ENCODE assay signal across 8 cellular contexts in genomic region chr19:8571006-8571411, GRCh38. TPM values are rescaled to one million over a fixed set of nuclear protein-coding genes. Genes with fewer than 3 reads are reported as not detected.
A peak's percentile ranks its signal among the peaks of the same experiment; 100 is the strongest.
DNase-seq lines count a peak whose midpoint lies in the region; ATAC-seq, FAIRE-seq and TF ChIP-seq lines count a peak whose summit lies in the region.

No MANE protein-coding gene starts in this region.

- peak overlapping the region; percentile 98 to 99 for H3K27ac Mint-ChIP-seq in T-cell

- DNase-seq in GM20000 (ENCODE audit: low spot score): peak; percentile 52
- DNase-seq in T-cell: peak; percentile 44 to 73 (median 58)
- no peak for DNase-seq in K562 (ENCODE audit: extremely low read depth in 1 of 4, low spot score in 3 of 4)
- DNase-seq in NCI-H1694 (lab: John Stamatoyannopoulos, UW): no peak
- no peak for DNase-seq in NCI-H2107 (lab: John Stamatoyannopoulos, UW)
- no peak for DNase-seq in sigmoid colon
- DNase-seq in NCI-H2196 treated with DMSO at 0.1 percent for 48 hours (lab: John Stamatoyannopoulos, UW; ENCODE audit: unreplicated experiment): no peak

- no peaks in the 10 kb centered on the region for H4K20me1 ChIP-seq in K562 (replicated peaks; ENCODE audit: control insufficient read depth, insufficient read depth, low read length)

- TF ChIP-seq CTCF in GM20000 (IDR thresholded peaks at IDR 0.05; ENCODE audit: extremely low read depth, missing control alignments) (no peak), K562 (IDR thresholded peaks at IDR 0.05 in 2 of 3, conservative IDR thresholded peaks at IDR 0.05 in 1 of 3; ENCODE audit: insufficient read depth in 2 of 3, low read depth in 1 of 3, low read length in 3 of 3) (no peak), neutrophil (IDR thresholded peaks at IDR 0.05) (peak; percentile 50), sigmoid colon (IDR thresholded peaks at IDR 0.05) (no peak)

- FAIRE-seq in K562 (lab: Jason Lieb, UNC): no peak

- intact Hi-C loops in K562 (cut with micrococcal nuclease): loop anchor here (10.0 kb wide), 1 partner anchor 156 kb away; the partner anchor contains the start of gene MARCHF2
- intact Hi-C loops in sigmoid colon (cut with DNase I): no loop called here

- no peaks in the 10 kb centered on the region for H3K9me1 ChIP-seq in K562 (ENCODE audit: control insufficient read depth, insufficient read depth, low read length)

- H3K4me3 ChIP-seq in K562 (no peak overlapping the region), neutrophil (ENCODE audit: low read depth in 1 of 2, low read length in 1 of 2) (peak overlapping the region; percentile 94 to 100), sigmoid colon (no peak overlapping the region)

- in situ Hi-C loops in K562 (cut with MboI): no loop called here

- peaks cover 25 to 34% of the 10 kb centered on the region in 2 experiments for H3K4me1 ChIP-seq in K562 (replicated peaks in 1 of 2; ENCODE audit: control insufficient read depth in 2 of 2, insufficient read depth in 2 of 2, low read length in 2 of 2)
- peaks cover 84 to 97% of the 10 kb centered on the region in 2 experiments for H3K4me1 ChIP-seq in neutrophil (ENCODE audit: control insufficient read depth in 1 of 2, insufficient read depth in 1 of 2, low read depth in 1 of 2, low read length in 1 of 2)
- no peaks in the 10 kb centered on the region for H3K4me1 ChIP-seq in sigmoid colon

- CTCF ChIA-PET in T-cell (lab: Charles Lee) (interaction anchor here (0.5 to 1.4 kb wide), 5 partner anchors 9 to 717 kb away, joined by 3 to 12 read pairs (median 4); no protein-coding TSS in a partner anchor), K562 (lab: Yijun Ruan, JAX; ENCODE audit: low intra/inter-chr PET ratio) (no interaction called here)

- peak; percentile 65 to 74 (median 70) for ATAC-seq in T-cell (replicated peaks in 1 of 4)
- ATAC-seq in K562: peak; percentile 58

- peak overlapping the region; percentile 79 to 88 (median 87) for H3K4me3 Mint-ChIP-seq in T-cell

- peak overlapping the region; percentile 8; the same call in 1 of the 2 replicates for H3K4me2 ChIP-seq in K562 (ENCODE audit: insufficient read depth, low read length)

- no peak for TF ChIP-seq EP300 in K562 (IDR thresholded peaks at IDR 0.05; ENCODE audit: low read length)
- TF ChIP-seq EP300 in sigmoid colon (IDR thresholded peaks at IDR 0.05): no peak

- TF ChIP-seq RAD21 in K562 (CRISPR knock-in tag; conservative IDR thresholded peaks at IDR 0.05 in 1 of 2, IDR thresholded peaks at IDR 0.05 in 1 of 2): no peak

- no TSS peak for BruUV-seq in K562 (replicated peaks; lab: Mats Ljungman, UMichigan)

- WGBS in K562 (ENCODE audit: insufficient coverage, low coverage, missing lambda C conversion rate): 7% methylated on average over 5 of the region's 5 CpGs
- WGBS in sigmoid colon, 2 donors: 4 to 12% methylated on average over 5 of the region's 5 CpGs

- no peaks in the 10 kb centered on the region for H3K9me3 Mint-ChIP-seq in T-cell

- H3K27me3 Mint-ChIP-seq in T-cell: no peaks in the 10 kb centered on the region

- TF ChIP-seq POLR2A in K562 (conservative IDR thresholded peaks at IDR 0.05) (no peak), sigmoid colon (IDR thresholded peaks at IDR 0.05) (no peak)

- H2AFZ ChIP-seq in K562 (ENCODE audit: low read depth, low read length): no peak overlapping the region

- POLR2A ChIA-PET in T-cell (lab: Charles Lee) (interaction anchor here in 1 of 2 donors (0.5 kb wide), 1 partner anchor 17 kb away, joined by 3 read pairs; no protein-coding TSS in a partner anchor), K562 (lab: Yijun Ruan, JAX) (interaction anchor here (0.6 to 1.3 kb wide), 3 partner anchors 11 to 250 kb away, joined by 3 to 4 read pairs (median 4); partner anchors contain the start of genes NDUFA7 and RPS28)

- no peaks in the 10 kb centered on the region for H3K79me2 ChIP-seq in K562 (ENCODE audit: control insufficient read depth, insufficient read depth, low read length)

- H3K27ac ChIP-seq in K562 (ENCODE audit: extremely low read depth, low read depth, low read length) (peak overlapping the region; percentile 58; the same call in 1 of the 3 replicates), neutrophil (peak overlapping the region; percentile 98), sigmoid colon (peak overlapping the region in 1 of 4 donors; percentile 14)

- peaks cover 78 to 88% (median 79%) of the 10 kb centered on the region in 3 donors for H3K4me1 Mint-ChIP-seq in T-cell

- H3K27me3 ChIP-seq in K562 (ENCODE audit: control insufficient read depth in 2 of 2, insufficient read depth in 2 of 2, low read length in 2 of 2) (peaks cover 0 to 12% of the 10 kb centered on the region in 2 experiments; a peak in 1 of 5 replicates), neutrophil (no peaks in the 10 kb centered on the region), sigmoid colon (no peaks in the 10 kb centered on the region)

- H3K36me3 ChIP-seq in K562 (ENCODE audit: control insufficient read depth, insufficient read depth, low read length): no peaks in the 10 kb centered on the region
- H3K36me3 ChIP-seq in neutrophil: peaks cover 72% of the 10 kb centered on the region
- H3K36me3 ChIP-seq in sigmoid colon: no peaks in the 10 kb centered on the region

- H3K36me3 Mint-ChIP-seq in T-cell: peaks cover 24% of the 10 kb centered on the region

- peak overlapping the region in 1 of 2 experiments; percentile 65; a peak in 1 of 4 replicates for H3K9ac ChIP-seq in K562 (ENCODE audit: insufficient read depth in 1 of 2, low read depth in 2 of 2, low read length in 2 of 2)

- H3K9me3 ChIP-seq in K562 (replicated peaks; ENCODE audit: control insufficient read depth, insufficient read depth, low read depth, low read length) (no peaks in the 10 kb centered on the region), neutrophil (no peaks in the 10 kb centered on the region), sigmoid colon (no peaks in the 10 kb centered on the region)

RNA-seq across cellular contexts. Expression of gene MYO1F, which starts 6.2 kb away (rescaled TPM):
- total RNA-seq in T-cell (100 to 1,000 TPM; 109 to 363 (median 277) TPM), K562 (2014; rRNA removed) (2.0 and 5.7 TPM in 2 replicates), K562 (2014; rRNA removed; fragmentation: Illumina TruSeq; extraction: Trizol) (2.6 and 2.8 TPM in 2 replicates), K562 (2015; rRNA removed; fragmentation: Illumina TruSeq; extraction: Trizol) (8.1 and 9.4 TPM in 2 replicates), K562 (2021) (4.5 and 6.0 TPM in 2 replicates), sigmoid colon (10 to 100 TPM in 3 of 4 donors, 1 to 10 TPM in 1; 7.4 to 13.2 (median 11.6) TPM)
- total RNA-seq in K562 (2011; cell fraction: chromatin; rRNA removed; ENCODE audit: low replicate concordance): 5.4 and 19.9 TPM in 2 replicates
- total RNA-seq in K562 (2011; cell fraction: nucleolus; rRNA removed): 7.4 and 10.8 TPM in 2 replicates
- total RNA-seq in K562 (2011; cell fraction: nucleoplasm; rRNA removed): 7.2 and 14.7 TPM in 2 replicates
- polyA plus RNA-seq in K562 (2011; rRNA removed) (3.5 and 8.1 TPM in 2 replicates), K562 (2014; fragmentation: Illumina TruSeq; extraction: Trizol) (5.3 and 5.6 TPM in 2 replicates), K562 (2014; fragmentation: Nextera tagmentation; extraction: Ambion mirVana) (under 1 TPM; 0.78 to 0.82 TPM), K562 (2014; rRNA removed) (3.0 and 4.3 TPM in 2 replicates), sigmoid colon (10 to 100 TPM in 1 of 3 donors, 1 to 10 TPM in 2; 6.6 to 19.4 (median 6.9) TPM)
- 4.3 and 17.3 TPM in 2 replicates for polyA plus RNA-seq in K562 (2011; cell fraction: cytosol; rRNA removed)
- polyA plus RNA-seq in K562 (2011; cell fraction: nucleus; rRNA removed): 5.6 and 11.4 TPM in 2 replicates
- polyA plus RNA-seq in K562 (2012): 10.8 and 26.9 TPM in 2 replicates
- polyA minus RNA-seq in K562 (2011; rRNA and poly(A)+ RNA removed): 3.7 and 10.6 TPM in 2 replicates
- polyA minus RNA-seq in K562 (2011; cell fraction: cytosol; rRNA and poly(A)+ RNA removed): 5.9 and 10.6 TPM in 2 replicates
- 6.1 and 9.4 TPM in 2 replicates for polyA minus RNA-seq in K562 (2011; cell fraction: nucleus; rRNA and poly(A)+ RNA removed)

RNA-seq across cellular contexts. Expression of gene ADAMTS10, which starts 39.5 kb away (rescaled TPM):
- total RNA-seq in T-cell (100 to 1,000 TPM in 1 of 5 donors, 10 to 100 TPM in 4; 57.2 to 103 (median 80.1) TPM), K562 (2014; rRNA removed) (0.33 and 0.41 TPM in 2 replicates), K562 (2014; rRNA removed; fragmentation: Illumina TruSeq; extraction: Trizol) (not detected in 2 replicates), K562 (2015; rRNA removed; fragmentation: Illumina TruSeq; extraction: Trizol) (0.30 and 0.33 TPM in 2 replicates), K562 (2021) (0.29 and 1.2 TPM in 2 replicates), sigmoid colon (10 to 100 TPM; 20.3 to 90.6 (median 27.2) TPM)
- total RNA-seq in K562 (2011; cell fraction: chromatin; rRNA removed; ENCODE audit: low replicate concordance): 2.3 and 5.9 TPM in 2 replicates
- 2.6 and 5.5 TPM in 2 replicates for total RNA-seq in K562 (2011; cell fraction: nucleolus; rRNA removed)
- 2.8 and 3.6 TPM in 2 replicates for total RNA-seq in K562 (2011; cell fraction: nucleoplasm; rRNA removed)
- polyA plus RNA-seq in K562 (2011; rRNA removed) (0.28 and 0.57 TPM in 2 replicates), K562 (2014; fragmentation: Illumina TruSeq; extraction: Trizol) (0.30 TPM in 1 of 2 replicates, not detected in the other), K562 (2014; fragmentation: Nextera tagmentation; extraction: Ambion mirVana) (not detected), K562 (2014; rRNA removed) (0.84 and 1.8 TPM in 2 replicates), sigmoid colon (10 to 100 TPM in 1 of 3 donors, 1 to 10 TPM in 1, not detected in 1; 1.2 to 13.7 TPM)
- 0.72 and 1.2 TPM in 2 replicates for polyA plus RNA-seq in K562 (2011; cell fraction: cytosol; rRNA removed)
- 3.7 and 14.1 TPM in 2 replicates for polyA plus RNA-seq in K562 (2011; cell fraction: nucleus; rRNA removed)
- 0.76 and 1.1 TPM in 2 replicates for polyA plus RNA-seq in K562 (2012)
- 0.30 and 0.53 TPM in 2 replicates for polyA minus RNA-seq in K562 (2011; rRNA and poly(A)+ RNA removed)
- 1.4 TPM in 1 of 2 replicates, not detected in the other for polyA minus RNA-seq in K562 (2011; cell fraction: cytosol; rRNA and poly(A)+ RNA removed)
- polyA minus RNA-seq in K562 (2011; cell fraction: nucleus; rRNA and poly(A)+ RNA removed): 1.8 and 6.3 TPM in 2 replicates

RNA-seq across cellular contexts. Expression of gene ZNF414, which starts 57.0 kb away (rescaled TPM):
- total RNA-seq in T-cell (10 to 100 TPM; 34.4 to 78.6 (median 67.2) TPM), K562 (2014; rRNA removed) (3.8 and 11.0 TPM in 2 replicates), K562 (2014; rRNA removed; fragmentation: Illumina TruSeq; extraction: Trizol) (not detected in 2 replicates), K562 (2015; rRNA removed; fragmentation: Illumina TruSeq; extraction: Trizol) (2.0 and 3.0 TPM in 2 replicates), K562 (2021) (25.8 and 27.2 TPM in 2 replicates), sigmoid colon (10 to 100 TPM in 2 of 4 donors, 1 to 10 TPM in 2; 3.6 to 18.9 (median 10.9) TPM)
- total RNA-seq in K562 (2011; cell fraction: chromatin; rRNA removed; ENCODE audit: low replicate concordance): 2.9 and 6.1 TPM in 2 replicates
- 8.3 and 10.9 TPM in 2 replicates for total RNA-seq in K562 (2011; cell fraction: nucleolus; rRNA removed)
- 6.6 and 9.3 TPM in 2 replicates for total RNA-seq in K562 (2011; cell fraction: nucleoplasm; rRNA removed)
- polyA plus RNA-seq in K562 (2011; rRNA removed) (1.7 and 4.2 TPM in 2 replicates), K562 (2014; fragmentation: Illumina TruSeq; extraction: Trizol) (2.2 and 10.2 TPM in 2 replicates), K562 (2014; fragmentation: Nextera tagmentation; extraction: Ambion mirVana) (under 1 TPM in 1 of 2 experiments, not detected in 1; 0.03 TPM), K562 (2014; rRNA removed) (15.6 and 16.0 TPM in 2 replicates), sigmoid colon (10 to 100 TPM; 17.1 to 31.0 (median 24.0) TPM)
- polyA plus RNA-seq in K562 (2011; cell fraction: cytosol; rRNA removed): 1.6 and 7.1 TPM in 2 replicates
- 10.5 and 20.0 TPM in 2 replicates for polyA plus RNA-seq in K562 (2011; cell fraction: nucleus; rRNA removed)
- 15.2 and 17.6 TPM in 2 replicates for polyA plus RNA-seq in K562 (2012)
- 0.46 and 0.84 TPM in 2 replicates for polyA minus RNA-seq in K562 (2011; rRNA and poly(A)+ RNA removed)
- 12.5 and 17.9 TPM in 2 replicates for polyA minus RNA-seq in K562 (2011; cell fraction: cytosol; rRNA and poly(A)+ RNA removed)
- 3.4 and 4.2 TPM in 2 replicates for polyA minus RNA-seq in K562 (2011; cell fraction: nucleus; rRNA and poly(A)+ RNA removed)

RNA-seq across cellular contexts. Expression of gene NFILZ, which starts 59.4 kb away (rescaled TPM):
- total RNA-seq in T-cell (not detected), K562 (2014; rRNA removed) (not detected in 2 replicates), K562 (2014; rRNA removed; fragmentation: Illumina TruSeq; extraction: Trizol) (not detected in 2 replicates), K562 (2015; rRNA removed; fragmentation: Illumina TruSeq; extraction: Trizol) (not detected in 2 replicates), K562 (2021) (not detected in 2 replicates), sigmoid colon (not detected)
- total RNA-seq in K562 (2011; cell fraction: chromatin; rRNA removed; ENCODE audit: low replicate concordance): not detected in 2 replicates
- not detected in 2 replicates for total RNA-seq in K562 (2011; cell fraction: nucleolus; rRNA removed)
- not detected in 2 replicates for total RNA-seq in K562 (2011; cell fraction: nucleoplasm; rRNA removed)
- polyA plus RNA-seq in K562 (2011; rRNA removed) (not detected in 2 replicates), K562 (2014; fragmentation: Illumina TruSeq; extraction: Trizol) (not detected in 2 replicates), K562 (2014; fragmentation: Nextera tagmentation; extraction: Ambion mirVana) (not detected), K562 (2014; rRNA removed) (not detected in 2 replicates), sigmoid colon (not detected)
- not detected in 2 replicates for polyA plus RNA-seq in K562 (2011; cell fraction: cytosol; rRNA removed)
- not detected in 2 replicates for polyA plus RNA-seq in K562 (2011; cell fraction: nucleus; rRNA removed)
- not detected in 2 replicates for polyA plus RNA-seq in K562 (2012)
- not detected in 2 replicates for polyA minus RNA-seq in K562 (2011; rRNA and poly(A)+ RNA removed)
- not detected in 2 replicates for polyA minus RNA-seq in K562 (2011; cell fraction: cytosol; rRNA and poly(A)+ RNA removed)
- not detected in 2 replicates for polyA minus RNA-seq in K562 (2011; cell fraction: nucleus; rRNA and poly(A)+ RNA removed)

Comparison
In these comparisons a context has a peak if more than half of its experiments do, and no peak if none do; other contexts are left out.
1. DNase-seq: peak in GM20000 (single experiment) and T-cell (34 of 34); none in K562 (0 of 4), NCI-H1694 (single experiment), NCI-H2107 (single experiment), sigmoid colon (single experiment) and NCI-H2196 treated with DMSO at 0.1 percent for 48 hours (single experiment).
2. H3K4me3 ChIP-seq: peak in neutrophil (2 of 2); none in K562 (single experiment) and sigmoid colon (0 of 4).
3. RNA of gene MYO1F, which starts 6.2 kb away (total RNA-seq): 109 to 363 TPM in T-cell; 7.4 to 13.2 TPM in sigmoid colon and 2.0 to 19.9 TPM in K562; every median in the first group is over 4 times any median in the second.